1 cellular context compared by ENCODE assay signal in genomic region chr16:89712476-89712805, GRCh38.
A peak's percentile ranks its signal among the peaks of the same experiment; 100 is the strongest.
TF ChIP-seq lines count a peak whose summit lies in the region.

No MANE protein-coding gene starts in this region.

TF ChIP-seq in HEK293, 187 proteins besides CTCF, POLR2A, EP300 and RAD21 (continued from another document):
- TF ChIP-seq ZNF239 (tag by site-specific recombination; IDR thresholded peaks at IDR 0.05) (no peak), ZIC2 (tag by site-specific recombination; IDR thresholded peaks at IDR 0.05) (peak; percentile 27; the same call in 1 of the 2 replicates), ZNF677 (tag by site-specific recombination; IDR thresholded peaks at IDR 0.05) (no peak), BCL11A (tag by site-specific recombination; IDR thresholded peaks at IDR 0.05; ENCODE audit: low read depth) (no peak), ZNF580 (tag by site-specific recombination; IDR thresholded peaks at IDR 0.05) (no peak), ZBTB48 (tag by site-specific recombination; IDR thresholded peaks at IDR 0.05) (no peak)
